ENCODE assay signal across 25 cellular contexts in the genomic region with DNA sequence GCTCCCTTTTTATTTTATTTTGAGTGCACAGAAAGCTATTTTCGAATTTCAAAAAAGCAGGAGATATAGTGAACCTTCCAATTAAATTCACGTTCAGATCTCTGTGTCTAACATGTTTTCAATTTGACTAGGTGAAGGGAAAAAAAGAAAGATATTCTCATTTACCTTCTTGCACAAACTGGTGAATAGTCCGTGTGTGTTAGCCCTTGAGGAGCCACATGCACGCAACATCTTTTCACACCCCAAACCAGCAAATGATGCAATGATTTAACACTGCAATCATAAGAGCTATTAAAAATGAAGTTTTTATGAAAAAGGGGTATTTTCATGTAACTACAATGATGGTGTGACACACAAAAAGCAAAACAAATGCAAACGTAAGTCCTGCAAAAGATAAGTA.
"Had no signal": no experiment of that assay in that cellular context is flagged by ENCODE, and none has a peak within 500 bp of the region (broad histone marks: within the 10 kb centered on the region; RNA-seq: fewer than 3 reads in every experiment).

No MANE protein-coding gene starts in this region.

- H3K4me3 Mint-ChIP-seq: effector memory CD8-positive, alpha-beta T cell; endodermal cell; memory B cell; mesothelial cell of epicardium; naive B cell had no signal

- H3K4me3 ChIP-seq: coronary artery, dorsolateral prefrontal cortex, esophagus squamous epithelium, gastrocnemius medialis, heart right ventricle, left lung, lower lobe of right lung, mucosa of descending colon had no signal

- H3K36me3 Mint-ChIP-seq: memory B cell, mesothelial cell of epicardium had no signal

- H3K27me3 ChIP-seq: dorsolateral prefrontal cortex, esophagus squamous epithelium, gastrocnemius medialis, heart right ventricle, left lung had no signal

- ATAC-seq: effector memory CD8-positive, alpha-beta T cell; esophagus mucosa; gastrocnemius medialis; heart right ventricle; left cardiac atrium; left lung; left ventricle myocardium superior; lower lobe of right lung; mucosa of descending colon had no signal

- H3K9me3 ChIP-seq: esophagus squamous epithelium, gastrocnemius medialis, heart right ventricle, left lung, lower lobe of right lung, mucosa of descending colon had no signal

- H3K9me3 Mint-ChIP-seq: endodermal cell had no signal

- H3K36me3 ChIP-seq: esophagus squamous epithelium, gastrocnemius medialis, heart right ventricle, left lung, lower lobe of right lung had no signal

- H3K27ac ChIP-seq: coronary artery, epithelial cell of prostate, esophagus squamous epithelium, gastrocnemius medialis, heart right ventricle, left lung, lower lobe of right lung had no signal

- H3K27ac Mint-ChIP-seq: effector memory CD8-positive, alpha-beta T cell; memory B cell; mesothelial cell of epicardium; naive B cell had no signal

- DNase-seq: dermis blood vessel endothelial cell; dorsolateral prefrontal cortex; effector CD4-positive, alpha-beta T cell; effector memory CD8-positive, alpha-beta T cell; erythroblast; esophagus squamous epithelium; foreskin fibroblast; foreskin melanocyte; gastrocnemius medialis; glutamatergic neuron; head of caudate nucleus; heart right ventricle; hippocampal formation; left cardiac atrium; left lung; left ventricle myocardium superior; lower lobe of right lung; mucosa of descending colon; naive B cell had no signal
